Comparison of ENCODE assay signal across 22 cellular contexts in the genomic region with DNA sequence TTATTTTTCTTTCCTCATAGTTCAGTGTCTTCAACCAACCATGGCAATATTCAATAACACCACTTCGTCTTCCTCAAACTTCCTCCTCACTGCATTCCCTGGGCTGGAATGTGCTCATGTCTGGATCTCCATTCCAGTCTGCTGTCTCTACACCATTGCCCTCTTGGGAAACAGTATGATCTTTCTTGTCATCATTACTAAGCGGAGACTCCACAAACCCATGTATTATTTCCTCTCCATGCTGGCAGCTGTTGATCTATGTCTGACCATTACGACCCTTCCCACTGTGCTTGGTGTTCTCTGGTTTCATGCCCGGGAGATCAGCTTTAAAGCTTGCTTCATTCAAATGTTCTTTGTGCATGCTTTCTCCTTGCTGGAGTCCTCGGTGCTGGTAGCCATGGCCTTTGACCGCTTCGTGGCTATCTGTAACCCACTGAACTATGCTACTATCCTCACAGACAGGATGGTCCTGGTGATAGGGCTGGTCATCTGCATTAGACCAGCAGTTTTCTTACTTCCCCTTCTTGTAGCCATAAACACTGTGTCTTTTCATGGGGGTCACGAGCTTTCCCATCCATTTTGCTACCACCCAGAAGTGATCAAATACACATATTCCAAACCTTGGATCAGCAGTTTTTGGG. TPM values are rescaled to one million over a fixed set of nuclear protein-coding genes. Genes with fewer than 3 reads are reported as not detected.
DNase-seq lines count a peak whose midpoint lies in the region; ATAC-seq and TF ChIP-seq lines count a peak whose summit lies in the region.
"Had no signal": no experiment of that assay in that cellular context is flagged by ENCODE, and none has a peak within 500 bp of the region (broad histone marks: within the 10 kb centered on the region; RNA-seq: fewer than 3 reads in every experiment).

A gene with protein sequence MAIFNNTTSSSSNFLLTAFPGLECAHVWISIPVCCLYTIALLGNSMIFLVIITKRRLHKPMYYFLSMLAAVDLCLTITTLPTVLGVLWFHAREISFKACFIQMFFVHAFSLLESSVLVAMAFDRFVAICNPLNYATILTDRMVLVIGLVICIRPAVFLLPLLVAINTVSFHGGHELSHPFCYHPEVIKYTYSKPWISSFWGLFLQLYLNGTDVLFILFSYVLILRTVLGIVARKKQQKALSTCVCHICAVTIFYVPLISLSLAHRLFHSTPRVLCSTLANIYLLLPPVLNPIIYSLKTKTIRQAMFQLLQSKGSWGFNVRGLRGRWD (plus strand): TSS at position 41 of the 641 bp plus-strand sequence. CDS start 0 bp downstream, at position 41.

- peak within 1 kb of the TSS; percentile 24 for H3K4me3 Mint-ChIP-seq in nephron progenitor cell
- H3K4me3 Mint-ChIP-seq: activated naive CD8-positive, alpha-beta T cell treated with anti-CD3 and anti-CD28 coated beads, Interleukin-2, amount 10 ng/mL, durations not matched to agents 7 days and 5 days; activated T-cell treated with anti-CD3 and anti-CD28 coated beads, Interleukin-2, amount 50 U/mL, for 24 hours; effector memory CD8-positive, alpha-beta T cell had no signal

- H3K23ac ChIP-seq in IMR-90 (ENCODE audit: low read depth, low read length): no peak within 1 kb of the TSS

- DNase-seq in IMR-90: peak; percentile 40
- DNase-seq in OCI-M2 (lab: John Stamatoyannopoulos, UW; ENCODE audit: unreplicated experiment): peak; percentile 61
- peak; percentile 83 for DNase-seq in choroid plexus epithelial cell (ENCODE audit: low read depth)
- peak; percentile 33 for DNase-seq in nephron progenitor cell
- DNase-seq in heart right ventricle: no peak
- DNase-seq in DMS 273 treated with DMSO at 0.1 percent for 48 hours (lab: John Stamatoyannopoulos, UW): no peak
- DNase-seq in activated CD4-positive, alpha-beta T cell treated with anti-CD3 and anti-CD28 coated beads for 4 hours: no peak
- DNase-seq: activated CD4-positive, alpha-beta T cell treated with anti-CD3 and anti-CD28 coated beads, Interleukin-2, amount 50 U/mL, for 48 hours; activated naive CD8-positive, alpha-beta T cell treated with anti-CD3 and anti-CD28 coated beads, Interleukin-2, amount 10 ng/mL, durations not matched to agents 7 days and 5 days; activated T-cell treated with anti-CD3 and anti-CD28 coated beads, Interleukin-2, amount 50 U/mL, for 24 hours; COR-L47; effector memory CD8-positive, alpha-beta T cell; left lung; NCI-H1694; small intestine; testis had no signal

- H3K27me3 ChIP-seq in IMR-90 (ENCODE audit: control insufficient read depth, insufficient read depth, low read length) (no peaks in the 10 kb centered on the region), heart right ventricle (no peaks in the 10 kb centered on the region)
- H3K27me3 ChIP-seq: left lung, testis had no signal

- in situ Hi-C loops in IMR-90 (cut with MboI; ENCODE audit: low sequenced_read_pairs): no loop called here

- peaks cover 2% of the 10 kb centered on the region; the same call in 1 of the 2 replicates for H3K4me1 ChIP-seq in IMR-90 (ENCODE audit: control insufficient read depth, insufficient read depth, low read length)
- no peaks in the 10 kb centered on the region for H3K4me1 ChIP-seq in heart right ventricle
- H3K4me1 ChIP-seq: left lung, parathyroid adenoma, testis had no signal

- peak within 1 kb of the TSS; percentile 61; the same call in 1 of the 2 replicates for H3K4me2 ChIP-seq in IMR-90 (ENCODE audit: low read depth, low read length)

- WGBS in IMR-90 (ENCODE audit: extremely low coverage in 2 of 2, insufficient read length in 1 of 2), 2 experiments: 62% methylated on average over 5 of the region's 8 CpGs; no CpG with 5 or more reads in 1 of the 2 experiments
- 62 to 70% methylated on average over 8 of the region's 8 CpGs for WGBS in heart right ventricle, 2 donors

- H3K4me1 Mint-ChIP-seq in nephron progenitor cell: peaks cover 63% of the 10 kb centered on the region
- H3K4me1 Mint-ChIP-seq: activated naive CD8-positive, alpha-beta T cell treated with anti-CD3 and anti-CD28 coated beads, Interleukin-2, amount 10 ng/mL, durations not matched to agents 7 days and 5 days had no signal

- peak within 1 kb of the TSS; percentile 39; the same call in 1 of the 2 replicates for H2AK5ac ChIP-seq in IMR-90 (ENCODE audit: low read depth, low read length)

- H3K79me1 ChIP-seq in IMR-90 (ENCODE audit: low read depth in 1 of 2, low read length in 2 of 2): no peaks in the 10 kb centered on the region

- CTCF ChIA-PET in IMR-90 (lab: Yijun Ruan, JAX): no interaction called here

- no peak within 1 kb of the TSS; the same call in 1 of the 2 replicates for H3K14ac ChIP-seq in IMR-90 (replicated peaks; ENCODE audit: low read depth, low read length)

- H3K36me3 Mint-ChIP-seq in nephron progenitor cell (ENCODE audit: low read depth): no peaks in the 10 kb centered on the region
- H3K36me3 Mint-ChIP-seq: activated naive CD8-positive, alpha-beta T cell treated with anti-CD3 and anti-CD28 coated beads, Interleukin-2, amount 10 ng/mL, durations not matched to agents 7 days and 5 days had no signal

- H3K9me1 ChIP-seq in IMR-90 (ENCODE audit: insufficient read depth, low read length): peaks cover 5% of the 10 kb centered on the region

- dilution Hi-C loops in IMR-90 (cut with HindIII; ENCODE audit: low sequenced_read_pairs, unreplicated experiment): no loop called here

- H3K56ac ChIP-seq in IMR-90 (ENCODE audit: extremely low read depth, insufficient read depth, low read length): no peak within 1 kb of the TSS

- POLR2A ChIA-PET in IMR-90 (lab: Charles Lee; ENCODE audit: unreplicated experiment): no interaction called here

- H4K5ac ChIP-seq in IMR-90 (ENCODE audit: low read depth, low read length): no peak within 1 kb of the TSS

- no peak within 1 kb of the TSS for H3K18ac ChIP-seq in IMR-90 (ENCODE audit: low read depth, low read length)

- H2BK120ac ChIP-seq in IMR-90 (ENCODE audit: low read depth, low read length): peak within 1 kb of the TSS; percentile 61

- ATAC-seq in IMR-90 (ENCODE audit: low read depth): peak; percentile 63; the same call in 1 of the 2 replicates
- ATAC-seq in heart right ventricle: no peak
- no peak for ATAC-seq in HG02759 (IDR thresholded peaks at IDR 0.05; ENCODE audit: unreplicated experiment)
- ATAC-seq: effector memory CD8-positive, alpha-beta T cell; left lung; Panc1; SK-N-SH treated with all-trans-retinoic acid at 6 μM for 48 hours had no signal

- peak within 1 kb of the TSS; percentile 66 for H2BK20ac ChIP-seq in IMR-90 (ENCODE audit: low read depth, low read length)

- no peaks in the 10 kb centered on the region for H3K9me3 Mint-ChIP-seq in nephron progenitor cell
- H3K9me3 Mint-ChIP-seq: activated naive CD8-positive, alpha-beta T cell treated with anti-CD3 and anti-CD28 coated beads, Interleukin-2, amount 10 ng/mL, durations not matched to agents 7 days and 5 days; activated T-cell treated with anti-CD3 and anti-CD28 coated beads, Interleukin-2, amount 50 U/mL, for 24 hours had no signal

- H3K27ac ChIP-seq in IMR-90 (ENCODE audit: insufficient read depth, low read length): no peak within 1 kb of the TSS
- H3K27ac ChIP-seq in heart right ventricle: no peak within 1 kb of the TSS
- H3K27ac ChIP-seq: left lung, parathyroid adenoma, testis had no signal

- H3K4ac ChIP-seq in IMR-90 (ENCODE audit: low read depth, low read length): peak within 1 kb of the TSS; percentile 41; the same call in 1 of the 2 replicates

- H3K4me3 ChIP-seq in IMR-90 (ENCODE audit: insufficient read depth, low read depth, low read length): no peak within 1 kb of the TSS
- H3K4me3 ChIP-seq in choroid plexus epithelial cell (ENCODE audit: low read depth, low read length): no peak within 1 kb of the TSS
- no peak within 1 kb of the TSS for H3K4me3 ChIP-seq in heart right ventricle
- H3K4me3 ChIP-seq: left lung, testis had no signal

- no TSS peak for BruUV-seq in IMR-90 (replicated peaks; lab: Mats Ljungman, UMichigan)

- no peak within 1 kb of the TSS for H4K8ac ChIP-seq in IMR-90 (ENCODE audit: low read depth in 2 of 2, low read length in 2 of 2)

- intact Hi-C loops in IMR-90 (cut with micrococcal nuclease): no loop called here
- intact Hi-C loops in heart right ventricle (cut with DNase I): no loop called here

- no peaks in the 10 kb centered on the region for H3K9me3 ChIP-seq in IMR-90 (ENCODE audit: control insufficient read depth, insufficient read depth, low read length)
- H3K9me3 ChIP-seq in heart right ventricle: no peaks in the 10 kb centered on the region
- H3K9me3 ChIP-seq: left lung, testis had no signal

- peak within 1 kb of the TSS; percentile 34; the same call in 1 of the 2 replicates for H4K91ac ChIP-seq in IMR-90 (ENCODE audit: insufficient read depth, low read depth, low read length)

- no peak within 1 kb of the TSS for H2AK9ac ChIP-seq in IMR-90 (replicated peaks; ENCODE audit: low read depth, low read length, poor library complexity)

- peaks cover 6% of the 10 kb centered on the region for H3K27me3 Mint-ChIP-seq in nephron progenitor cell (ENCODE audit: low read depth, poor library complexity)
- H3K27me3 Mint-ChIP-seq: activated naive CD8-positive, alpha-beta T cell treated with anti-CD3 and anti-CD28 coated beads, Interleukin-2, amount 10 ng/mL, durations not matched to agents 7 days and 5 days; activated T-cell treated with anti-CD3 and anti-CD28 coated beads, Interleukin-2, amount 50 U/mL, for 24 hours; effector memory CD8-positive, alpha-beta T cell had no signal

- H2BK5ac ChIP-seq in IMR-90 (ENCODE audit: low read depth, low read length, poor library complexity, severe bottlenecking): no peak within 1 kb of the TSS

- H3K27ac Mint-ChIP-seq in nephron progenitor cell: peak within 1 kb of the TSS; percentile 90
- H3K27ac Mint-ChIP-seq: activated naive CD8-positive, alpha-beta T cell treated with anti-CD3 and anti-CD28 coated beads, Interleukin-2, amount 10 ng/mL, durations not matched to agents 7 days and 5 days; activated T-cell treated with anti-CD3 and anti-CD28 coated beads, Interleukin-2, amount 50 U/mL, for 24 hours; effector memory CD8-positive, alpha-beta T cell had no signal

- no peak for TF ChIP-seq CTCF in IMR-90 (conservative IDR thresholded peaks at IDR 0.05; ENCODE audit: low read depth, low read length)
- TF ChIP-seq CTCF in choroid plexus epithelial cell (conservative IDR thresholded peaks at IDR 0.05; ENCODE audit: low read depth, low read length): no peak
- no peak for TF ChIP-seq CTCF in nephron progenitor cell (IDR thresholded peaks at IDR 0.05)
- no peak for TF ChIP-seq CTCF in heart right ventricle (IDR thresholded peaks at IDR 0.05)

- no peaks in the 10 kb centered on the region for H4K20me1 ChIP-seq in IMR-90 (ENCODE audit: insufficient read depth, low read length)

- H2BK15ac ChIP-seq in IMR-90 (ENCODE audit: low read depth, low read length): no peak within 1 kb of the TSS

- H3K36me3 ChIP-seq in IMR-90 (ENCODE audit: control insufficient read depth, insufficient read depth, low read length) (no peaks in the 10 kb centered on the region), heart right ventricle (no peaks in the 10 kb centered on the region)
- H3K36me3 ChIP-seq: left lung had no signal

- no peak for TF ChIP-seq POLR2A in IMR-90 (IDR thresholded peaks at IDR 0.05; ENCODE audit: low read depth, low read length)

- peak within 1 kb of the TSS; percentile 82 for H2AFZ ChIP-seq in IMR-90 (replicated peaks; ENCODE audit: low read length, poor library complexity)
- H2AFZ ChIP-seq: parathyroid adenoma had no signal

- H3K9ac ChIP-seq in IMR-90 (ENCODE audit: low read depth, low read length): no peak within 1 kb of the TSS
- H3K9ac ChIP-seq: parathyroid adenoma had no signal

- TF ChIP-seq RAD21 in IMR-90 (IDR thresholded peaks at IDR 0.05; ENCODE audit: low read length): no peak

RNA-seq across cellular contexts. Expression of the gene that starts here (rescaled TPM):
- total RNA-seq in IMR-90 (2012; rRNA removed) (not detected in 2 replicates), heart right ventricle (not detected)
- polyA plus RNA-seq in IMR-90 (2012; rRNA removed) (not detected in 2 replicates), heart right ventricle (not detected)
- polyA plus RNA-seq in IMR-90 (2012; cell fraction: cytosol; rRNA removed): not detected in 2 replicates
- 0.08 TPM in 1 of 2 replicates, not detected in the other for polyA plus RNA-seq in IMR-90 (2012; cell fraction: nucleus; rRNA removed; ENCODE audit: low replicate concordance)
- total RNA-seq: activated naive CD8-positive, alpha-beta T cell treated with anti-CD3 and anti-CD28 coated beads, Interleukin-2, amount 10 ng/mL, durations not matched to agents 7 days and 5 days; HT1080; left lung; mucosa of gallbladder; testis had no signal
- polyA plus RNA-seq: small intestine had no signal

Comparison
In these comparisons a context has a peak if more than half of its experiments do, and no peak if none do; other contexts are left out.
1. Peak in DNase-seq, ATAC-seq and H3K4me2 ChIP-seq in IMR-90; RNA of the gene not detected or under 1 TPM.
2. DNase-seq: peak in OCI-M2 (single experiment), choroid plexus epithelial cell (single experiment) and nephron progenitor cell (single experiment); none in heart right ventricle (0 of 2), DMS 273 treated with DMSO at 0.1 percent for 48 hours (single experiment) and activated CD4-positive, alpha-beta T cell treated with anti-CD3 and anti-CD28 coated beads for 4 hours (0 of 2).